Comparison of ENCODE assay signal across 9 cellular contexts in the genomic region with DNA sequence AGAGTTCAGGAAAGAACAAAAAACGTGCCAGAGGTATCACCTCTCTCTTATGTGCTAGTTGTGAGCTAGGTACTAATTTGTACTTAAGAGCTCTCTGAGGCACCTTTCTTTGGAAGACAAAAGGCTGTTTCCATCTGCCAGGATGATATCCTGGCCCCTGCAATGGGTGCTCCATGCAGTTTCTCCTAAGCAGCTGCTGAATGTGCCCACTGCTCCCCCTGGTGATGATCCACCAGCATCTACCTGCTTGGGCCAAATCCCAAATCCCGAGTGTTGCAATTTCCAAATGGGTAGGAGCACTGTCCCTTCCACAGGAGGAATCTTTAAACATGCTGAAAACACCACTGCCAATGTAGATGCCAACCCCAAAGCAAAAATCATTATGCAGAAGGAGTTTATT.
DNase-seq lines count a peak whose midpoint lies in the region; ATAC-seq and TF ChIP-seq lines count a peak whose summit lies in the region.
"Had no signal": no experiment of that assay in that cellular context is flagged by ENCODE, and none has a peak within 500 bp of the region (broad histone marks: within the 10 kb centered on the region; RNA-seq: fewer than 3 reads in every experiment).

No MANE protein-coding gene starts in this region.

- intact Hi-C loops in psoas muscle (cut with DNase I), result no loop called here

- peak; percentile 34 for TF ChIP-seq CTCF in fibroblast of mammary gland (conservative IDR thresholded peaks at IDR 0.05; ENCODE audit: control insufficient read depth, insufficient read depth, low read depth, low read length)
- peak; percentile 17 for TF ChIP-seq CTCF in psoas muscle (IDR thresholded peaks at IDR 0.05)

- DNase-seq in NCI-H524 (lab: John Stamatoyannopoulos, UW), result peak; percentile 42 to 75
- DNase-seq in NCI-H524 treated with DMSO at 0.1 percent for 48 hours (lab: John Stamatoyannopoulos, UW), result no peak
- DNase-seq in NCI-H69 (lab: John Stamatoyannopoulos, UW), result peak; percentile 92
- DNase-seq in fibroblast of mammary gland (ENCODE audit: low read depth), result peak; percentile 26
- no peak for DNase-seq in psoas muscle
- no peak for DNase-seq in dedifferentiated amniotic fluid mesenchymal stem cell (ENCODE audit: extremely low spot score)
- DNase-seq in activated CD4-positive, alpha-beta T cell treated with anti-CD3 and anti-CD28 coated beads for 4 hours, result no peak
- no peak for DNase-seq in AML-193 (lab: John Stamatoyannopoulos, UW)

- H3K9me3 ChIP-seq in psoas muscle, result no peaks in the 10 kb centered on the region
- H3K9me3 ChIP-seq: BLaER1 treated with 17β-estradiol and CSF1 and Interleukin-3, amounts not matched to agents 10 nM and 100 nM had no signal

- ATAC-seq in psoas muscle, result no peak

- 12 to 22% (median 18%) methylated on average over 2 of the region's 2 CpGs for WGBS in psoas muscle, 3 donors

- no peak overlapping the region for H3K27ac ChIP-seq in psoas muscle
- H3K27ac ChIP-seq: BLaER1 treated with 17β-estradiol and CSF1 and Interleukin-3, amounts not matched to agents 10 nM and 100 nM had no signal

- no peaks in the 10 kb centered on the region for H3K4me1 ChIP-seq in psoas muscle

- H3K27me3 ChIP-seq in psoas muscle (ENCODE audit: insufficient read depth in 3 of 3, low read length in 2 of 3), result peaks cover 0 to 3% (median 0%) of the 10 kb centered on the region in 3 donors
- H3K27me3 ChIP-seq: BLaER1 treated with 17β-estradiol and CSF1 and Interleukin-3, amounts not matched to agents 10 nM and 100 nM had no signal

- H3K36me3 ChIP-seq in psoas muscle (ENCODE audit: insufficient read depth in 1 of 2, low read depth in 1 of 2), result no peaks in the 10 kb centered on the region
- H3K36me3 ChIP-seq: BLaER1 treated with 17β-estradiol and CSF1 and Interleukin-3, amounts not matched to agents 10 nM and 100 nM had no signal

- H3K4me3 ChIP-seq in fibroblast of mammary gland (ENCODE audit: control insufficient read depth, low read depth, low read length) (no peak overlapping the region), psoas muscle (no peak overlapping the region)
- H3K4me3 ChIP-seq: BLaER1 treated with 17β-estradiol and CSF1 and Interleukin-3, amounts not matched to agents 10 nM and 100 nM had no signal

Comparison
In these comparisons a context has a peak if more than half of its experiments do, and no peak if none do; other contexts are left out.
1. DNase-seq: peak in NCI-H524 (2 of 2), NCI-H69 (single experiment) and fibroblast of mammary gland (single experiment); none in NCI-H524 treated with DMSO at 0.1 percent for 48 hours (single experiment), psoas muscle (0 of 2), dedifferentiated amniotic fluid mesenchymal stem cell (single experiment), activated CD4-positive, alpha-beta T cell treated with anti-CD3 and anti-CD28 coated beads for 4 hours (0 of 2) and AML-193 (0 of 2).